In genomic region chr17:3002538-3003301, GRCh38 we compare ENCODE assay signal across 8 cellular contexts.
DNase-seq lines count a peak whose midpoint lies in the region; ATAC-seq and TF ChIP-seq lines count a peak whose summit lies in the region.

No MANE protein-coding gene starts in this region.

- TF ChIP-seq CTCF in 22Rv1 (IDR thresholded peaks at IDR 0.05) = no peak

- no peak overlapping the region for H3K4me3 ChIP-seq in MG63

- H3K36me3 ChIP-seq in MG63 = peaks cover 19% of the 10 kb centered on the region

- no peaks in the 10 kb centered on the region for H3K27me3 ChIP-seq in MG63

- no peaks in the 10 kb centered on the region for H3K9me3 Mint-ChIP-seq in T-cell
- H3K9me3 Mint-ChIP-seq in natural killer cell treated with Interleukin-12 subunit alpha and Interleukin-12 subunit beta and Interleukin-15 and Interleukin-18, amount 100 ng/mL, for 72 hours = no peaks in the 10 kb centered on the region

- H3K36me3 Mint-ChIP-seq in T-cell = peaks cover 25% of the 10 kb centered on the region
- H3K36me3 Mint-ChIP-seq in natural killer cell treated with Interleukin-12 subunit alpha and Interleukin-12 subunit beta and Interleukin-15 and Interleukin-18, amount 100 ng/mL, for 72 hours = peaks cover 5% of the 10 kb centered on the region

- DNase-seq in T-cell (peak in 7 of 34 experiments; percentile 3 to 45 (median 15)), SW 1271 (lab: John Stamatoyannopoulos, UW) (no peak), MG63 (no peak), H4 (ENCODE audit: low spot score) (no peak)
- DNase-seq in natural killer cell treated with Interleukin-12 subunit alpha and Interleukin-12 subunit beta and Interleukin-15 and Interleukin-18, amount 100 ng/mL, for 72 hours (ENCODE audit: low spot score) = no peak

- ATAC-seq in GM19023 (IDR thresholded peaks at IDR 0.05; ENCODE audit: unreplicated experiment) (peak; percentile 65), HG03060 (IDR thresholded peaks at IDR 0.05; ENCODE audit: low read depth, unreplicated experiment) (peak; percentile 53), T-cell (replicated peaks in 1 of 4) (peak in 3 of 4 experiments; percentile 18 to 29 (median 21))
- peak; percentile 28 to 30 for ATAC-seq in natural killer cell treated with Interleukin-12 subunit alpha and Interleukin-12 subunit beta and Interleukin-15 and Interleukin-18, amount 100 ng/mL, for 72 hours

- H3K27ac ChIP-seq in 22Rv1 = 0 out of 2 replicates have a peak overlapping the region, but pooled peaks have one; percentile 40

- H3K4me3 Mint-ChIP-seq in T-cell = peak overlapping the region; percentile 4 to 76 (median 21)
- peak overlapping the region; percentile 17 for H3K4me3 Mint-ChIP-seq in natural killer cell treated with Interleukin-12 subunit alpha and Interleukin-12 subunit beta and Interleukin-15 and Interleukin-18, amount 100 ng/mL, for 72 hours

- peaks cover 18 to 36% (median 24%) of the 10 kb centered on the region in 3 donors for H3K4me1 Mint-ChIP-seq in T-cell
- peaks cover 7 to 29% of the 10 kb centered on the region in 2 donors for H3K4me1 Mint-ChIP-seq in natural killer cell treated with Interleukin-12 subunit alpha and Interleukin-12 subunit beta and Interleukin-15 and Interleukin-18, amount 100 ng/mL, for 72 hours (ENCODE audit: low read depth in 2 of 2)

- no peaks in the 10 kb centered on the region for H3K9me3 ChIP-seq in MG63

- POLR2A ChIA-PET in T-cell (lab: Charles Lee) = no interaction called here

- CTCF ChIA-PET in T-cell (lab: Charles Lee) = no interaction called here

- peak overlapping the region; percentile 67 to 74 for H3K27ac Mint-ChIP-seq in T-cell
- peak overlapping the region; percentile 43 to 63 for H3K27ac Mint-ChIP-seq in natural killer cell treated with Interleukin-12 subunit alpha and Interleukin-12 subunit beta and Interleukin-15 and Interleukin-18, amount 100 ng/mL, for 72 hours

- H3K27me3 Mint-ChIP-seq in T-cell = no peaks in the 10 kb centered on the region
- H3K27me3 Mint-ChIP-seq in natural killer cell treated with Interleukin-12 subunit alpha and Interleukin-12 subunit beta and Interleukin-15 and Interleukin-18, amount 100 ng/mL, for 72 hours = no peaks in the 10 kb centered on the region
